Comparison of ENCODE assay signal across 11 cellular contexts in genomic region chr17:58060596-58061191, GRCh38. TPM values are rescaled to one million over a fixed set of nuclear protein-coding genes. Genes with fewer than 3 reads are reported as not detected.
DNase-seq lines count a peak whose midpoint lies in the region; ATAC-seq, FAIRE-seq and TF ChIP-seq lines count a peak whose summit lies in the region.
"Had no signal": no experiment of that assay in that cellular context is flagged by ENCODE, and none has a peak within 500 bp of the region (broad histone marks: within the 10 kb centered on the region; RNA-seq: fewer than 3 reads in every experiment).

No MANE protein-coding gene starts in this region.

- no peak overlapping the region for H3K4me3 ChIP-seq in lung
- H3K4me3 ChIP-seq in PC-9: no peak overlapping the region
- H3K4me3 ChIP-seq: coronary artery had no signal

- no peak overlapping the region for H3K4me2 ChIP-seq in PC-9

- H3F3A ChIP-seq in PC-9 (ENCODE audit: insufficient read depth, low read depth): peaks cover 11% of the 10 kb centered on the region; the same call in 1 of the 2 replicates

- peak; percentile 46 for DNase-seq in AG08395 (ENCODE audit: low spot score)
- peak; percentile 10 for DNase-seq in NCI-H1105 treated with DMSO at 0.1 percent for 48 hours (lab: John Stamatoyannopoulos, UW)
- DNase-seq in dermis microvascular lymphatic vessel endothelial cell (ENCODE audit: low read depth in 2 of 2): peak; percentile 51 to 55
- DNase-seq in lung (ENCODE audit: low spot score): peak; percentile 29
- no peak for DNase-seq in PC-9
- DNase-seq in HTR-8/SVneo (ENCODE audit: insufficient read length, low spot score): no peak
- DNase-seq in stimulated activated naive CD4-positive, alpha-beta T cell (lab: John Stamatoyannopoulos, UW): no peak
- no peak for DNase-seq in activated T-cell treated with anti-CD3 and anti-CD28 coated beads, Interleukin-2, amount 50 U/mL, for 72 hours
- DNase-seq: activated T-cell treated with anti-CD3 and anti-CD28 coated beads for 4 hours, NCI-H524 had no signal

- H3K27ac ChIP-seq in lung (ENCODE audit: low read depth in 1 of 2, low read length in 1 of 2) (peak overlapping the region in 1 of 2 donors; percentile 53), PC-9 (no peak overlapping the region)
- H3K27ac ChIP-seq: coronary artery had no signal

- no peak overlapping the region for H2AFZ ChIP-seq in PC-9

- no peak for FAIRE-seq in HTR-8/SVneo (lab: Jason Lieb, UNC)

- H3K36me3 ChIP-seq in lung (ENCODE audit: control insufficient read depth in 2 of 2, insufficient read depth in 2 of 2, low read length in 2 of 2): no peaks in the 10 kb centered on the region
- H3K36me3 ChIP-seq in PC-9 (ENCODE audit: low read depth): no peaks in the 10 kb centered on the region

- POLR2A ChIA-PET in PC-9 (lab: Charles Lee; ENCODE audit: unreplicated experiment): interaction anchor here (0.7 kb wide), 1 partner anchor 291 kb away, joined by 3 read pairs; the partner anchor contains the start of gene SUPT4H1

- intact Hi-C loops in PC-9 (cut with micrococcal nuclease; ENCODE audit: unreplicated experiment): no loop called here

- no peaks in the 10 kb centered on the region for H3K79me2 ChIP-seq in PC-9 (ENCODE audit: low read depth)

- peaks cover 10% of the 10 kb centered on the region for H3K27me3 Mint-ChIP-seq in activated T-cell treated with anti-CD3 and anti-CD28 coated beads, Interleukin-2, amount 50 U/mL, for 72 hours (ENCODE audit: low read depth)

- H4K20me1 ChIP-seq in PC-9 (ENCODE audit: insufficient read depth): no peaks in the 10 kb centered on the region

- no peaks in the 10 kb centered on the region for H3K9me3 Mint-ChIP-seq in activated T-cell treated with anti-CD3 and anti-CD28 coated beads, Interleukin-2, amount 50 U/mL, for 72 hours

- CTCF ChIA-PET in PC-9 (lab: Charles Lee): no interaction called here

- no peaks in the 10 kb centered on the region for H3K4me1 Mint-ChIP-seq in activated T-cell treated with anti-CD3 and anti-CD28 coated beads, Interleukin-2, amount 50 U/mL, for 72 hours (ENCODE audit: low read depth)

- BruUV-seq in PC-9 (replicated peaks; lab: Mats Ljungman, UMichigan): no TSS peak

- no peak overlapping the region for H3K27ac Mint-ChIP-seq in activated T-cell treated with anti-CD3 and anti-CD28 coated beads, Interleukin-2, amount 50 U/mL, for 72 hours

- H3K4me3 Mint-ChIP-seq in activated T-cell treated with anti-CD3 and anti-CD28 coated beads, Interleukin-2, amount 50 U/mL, for 72 hours: no peak overlapping the region

- H3K4me1 ChIP-seq in lung (ENCODE audit: control insufficient read depth in 2 of 2, insufficient read depth in 2 of 2, low read length in 2 of 2) (peaks cover 0 to 9% of the 10 kb centered on the region in 2 donors), PC-9 (replicated peaks; ENCODE audit: insufficient read depth) (peaks cover 17% of the 10 kb centered on the region)

- H3K9me3 ChIP-seq in lung (ENCODE audit: control insufficient read depth in 2 of 2, insufficient read depth in 1 of 2, low read length in 1 of 2) (no peaks in the 10 kb centered on the region), PC-9 (ENCODE audit: insufficient read depth, low read depth) (no peaks in the 10 kb centered on the region)

- no peaks in the 10 kb centered on the region for H3K9me2 ChIP-seq in PC-9 (ENCODE audit: insufficient read depth)

- TF ChIP-seq CTCF in lung (IDR thresholded peaks at IDR 0.05; ENCODE audit: control extremely low read depth, extremely low read depth) (no peak), PC-9 (conservative IDR thresholded peaks at IDR 0.05) (no peak)

- no peaks in the 10 kb centered on the region for H3K27me3 ChIP-seq in lung (ENCODE audit: control insufficient read depth, insufficient read depth)
- H3K27me3 ChIP-seq in PC-9 (ENCODE audit: insufficient read depth, low read depth): no peaks in the 10 kb centered on the region

- no peaks in the 10 kb centered on the region for H3K36me3 Mint-ChIP-seq in activated T-cell treated with anti-CD3 and anti-CD28 coated beads, Interleukin-2, amount 50 U/mL, for 72 hours (ENCODE audit: insufficient read depth in 2 of 2)

- 50 to 73% methylated on average over 9 of the region's 9 CpGs for WGBS in lung, 2 donors

- no peak for ATAC-seq in lung (ENCODE audit: insufficient read depth, low FRiP score)
- no peak for ATAC-seq in activated T-cell treated with anti-CD3 and anti-CD28 coated beads, Interleukin-2, amount 50 U/mL, for 72 hours (replicated peaks in 1 of 2)

RNA-seq across cellular contexts. Expression of gene DYNLL2, which starts 22.5 kb away (rescaled TPM):
- total RNA-seq in dermis microvascular lymphatic vessel endothelial cell (10.1 and 10.9 TPM in 2 replicates), lung (10 to 100 TPM; 25.2 to 36.5 TPM), PC-9 (2021) (29.3 and 36.2 TPM in 2 replicates)
- polyA plus RNA-seq in lung: 10 to 100 TPM; 21.8 to 27.9 TPM
- total RNA-seq in activated T-cell treated with anti-CD3 and anti-CD28 coated beads, Interleukin-2, amount 50 U/mL, for 72 hours: 10 to 100 TPM; 32.9 to 37.7 TPM

RNA-seq across cellular contexts. Expression of gene SRSF1, which starts 53.6 kb away (rescaled TPM):
- 329 and 461 TPM in 2 replicates for total RNA-seq in dermis microvascular lymphatic vessel endothelial cell
- total RNA-seq in lung: 100 to 1,000 TPM; 183 to 235 TPM
- 100 to 1,000 TPM in 1 of 2 donors, 10 to 100 TPM in 1; 76.7 to 128 TPM for polyA plus RNA-seq in lung
- 210 and 278 TPM in 2 replicates for total RNA-seq in PC-9 (2021)
- 100 to 1,000 TPM; 233 to 281 TPM for total RNA-seq in activated T-cell treated with anti-CD3 and anti-CD28 coated beads, Interleukin-2, amount 50 U/mL, for 72 hours

Comparison
In these comparisons a context has a peak if more than half of its experiments do, and no peak if none do; other contexts are left out.
1. DNase-seq: peak in AG08395 (single experiment), NCI-H1105 treated with DMSO at 0.1 percent for 48 hours (single experiment), dermis microvascular lymphatic vessel endothelial cell (2 of 2) and lung (single experiment); none in PC-9 (0 of 2), HTR-8/SVneo (single experiment), stimulated activated naive CD4-positive, alpha-beta T cell (0 of 6) and activated T-cell treated with anti-CD3 and anti-CD28 coated beads, Interleukin-2, amount 50 U/mL, for 72 hours (0 of 2).